In the genomic region with DNA sequence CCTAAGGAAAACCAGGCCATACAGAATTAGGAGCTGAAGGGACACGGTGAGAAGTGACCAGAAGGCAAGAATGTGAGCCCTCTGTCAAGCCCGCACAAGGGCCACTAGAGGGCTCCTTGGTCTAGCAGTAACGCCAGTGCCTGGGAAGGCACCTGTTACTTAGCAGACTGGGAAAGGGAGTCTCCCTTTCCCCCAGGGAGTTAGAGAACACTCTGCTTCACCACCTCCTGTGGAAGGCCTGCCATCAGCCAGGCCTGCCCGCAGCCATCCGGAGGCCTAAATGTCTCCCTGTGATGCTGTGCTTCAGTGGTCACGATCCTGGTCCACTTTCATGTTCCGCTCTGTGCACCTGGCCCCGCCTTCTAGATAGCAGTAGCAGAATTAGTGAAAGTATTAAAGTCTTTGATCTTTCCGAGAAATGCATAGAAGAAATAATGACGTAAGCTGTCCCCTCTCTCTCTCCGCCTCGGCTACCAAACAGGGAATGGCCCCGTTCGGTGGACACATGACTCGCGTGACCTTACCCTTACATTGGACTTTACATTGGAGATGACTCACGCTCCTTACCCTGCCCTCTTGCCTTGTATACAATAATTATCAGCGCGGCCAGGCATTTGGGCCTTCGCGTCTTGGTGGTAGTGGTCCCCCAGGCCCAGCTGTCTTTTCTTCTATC, we compare ENCODE assay signal across 1 cellular context.
A peak's percentile ranks its signal among the peaks of the same experiment; 100 is the strongest.
TF ChIP-seq lines count a peak whose summit lies in the region.

No MANE protein-coding gene starts in this region.

TF ChIP-seq in GM12878, 131 proteins besides CTCF, POLR2A, EP300 and RAD21 (continues in another document):
- TF ChIP-seq ATF7 (IDR thresholded peaks at IDR 0.05; ENCODE audit: low read depth) = peak; percentile 84
- TF ChIP-seq MEF2A (IDR thresholded peaks at IDR 0.05; ENCODE audit: insufficient read depth, low read depth, low read length) = no peak
- no peak for TF ChIP-seq SP1 (IDR thresholded peaks at IDR 0.05; ENCODE audit: low read depth, low read length)
- no peak for TF ChIP-seq NFYA (IDR thresholded peaks at IDR 0.05; ENCODE audit: borderline replicate concordance, low read depth, low read length)
- TF ChIP-seq SMC3 (IDR thresholded peaks at IDR 0.05; ENCODE audit: borderline replicate concordance, low read length) = peak; percentile 55; the same call in 1 of the 2 replicates
- TF ChIP-seq, protein P1, sequence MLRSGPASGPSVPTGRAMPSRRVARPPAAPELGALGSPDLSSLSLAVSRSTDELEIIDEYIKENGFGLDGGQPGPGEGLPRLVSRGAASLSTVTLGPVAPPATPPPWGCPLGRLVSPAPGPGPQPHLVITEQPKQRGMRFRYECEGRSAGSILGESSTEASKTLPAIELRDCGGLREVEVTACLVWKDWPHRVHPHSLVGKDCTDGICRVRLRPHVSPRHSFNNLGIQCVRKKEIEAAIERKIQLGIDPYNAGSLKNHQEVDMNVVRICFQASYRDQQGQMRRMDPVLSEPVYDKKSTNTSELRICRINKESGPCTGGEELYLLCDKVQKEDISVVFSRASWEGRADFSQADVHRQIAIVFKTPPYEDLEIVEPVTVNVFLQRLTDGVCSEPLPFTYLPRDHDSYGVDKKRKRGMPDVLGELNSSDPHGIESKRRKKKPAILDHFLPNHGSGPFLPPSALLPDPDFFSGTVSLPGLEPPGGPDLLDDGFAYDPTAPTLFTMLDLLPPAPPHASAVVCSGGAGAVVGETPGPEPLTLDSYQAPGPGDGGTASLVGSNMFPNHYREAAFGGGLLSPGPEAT (IDR thresholded peaks at IDR 0.05; ENCODE audit: low read depth) = peak; percentile 56; the same call in 1 of the 2 replicates
- no peak for TF ChIP-seq DPF2 (IDR thresholded peaks at IDR 0.05)
- TF ChIP-seq, protein P2, sequence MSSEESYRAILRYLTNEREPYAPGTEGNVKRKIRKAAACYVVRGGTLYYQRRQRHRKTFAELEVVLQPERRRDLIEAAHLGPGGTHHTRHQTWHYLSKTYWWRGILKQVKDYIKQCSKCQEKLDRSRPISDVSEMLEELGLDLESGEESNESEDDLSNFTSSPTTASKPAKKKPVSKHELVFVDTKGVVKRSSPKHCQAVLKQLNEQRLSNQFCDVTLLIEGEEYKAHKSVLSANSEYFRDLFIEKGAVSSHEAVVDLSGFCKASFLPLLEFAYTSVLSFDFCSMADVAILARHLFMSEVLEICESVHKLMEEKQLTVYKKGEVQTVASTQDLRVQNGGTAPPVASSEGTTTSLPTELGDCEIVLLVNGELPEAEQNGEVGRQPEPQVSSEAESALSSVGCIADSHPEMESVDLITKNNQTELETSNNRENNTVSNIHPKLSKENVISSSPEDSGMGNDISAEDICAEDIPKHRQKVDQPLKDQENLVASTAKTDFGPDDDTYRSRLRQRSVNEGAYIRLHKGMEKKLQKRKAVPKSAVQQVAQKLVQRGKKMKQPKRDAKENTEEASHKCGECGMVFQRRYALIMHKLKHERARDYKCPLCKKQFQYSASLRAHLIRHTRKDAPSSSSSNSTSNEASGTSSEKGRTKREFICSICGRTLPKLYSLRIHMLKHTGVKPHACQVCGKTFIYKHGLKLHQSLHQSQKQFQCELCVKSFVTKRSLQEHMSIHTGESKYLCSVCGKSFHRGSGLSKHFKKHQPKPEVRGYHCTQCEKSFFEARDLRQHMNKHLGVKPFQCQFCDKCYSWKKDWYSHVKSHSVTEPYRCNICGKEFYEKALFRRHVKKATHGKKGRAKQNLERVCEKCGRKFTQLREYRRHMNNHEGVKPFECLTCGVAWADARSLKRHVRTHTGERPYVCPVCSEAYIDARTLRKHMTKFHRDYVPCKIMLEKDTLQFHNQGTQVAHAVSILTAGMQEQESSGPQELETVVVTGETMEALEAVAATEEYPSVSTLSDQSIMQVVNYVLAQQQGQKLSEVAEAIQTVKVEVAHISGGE (CRISPR knock-in tag; IDR thresholded peaks at IDR 0.05) = no peak
- peak; percentile 75; the same call in 1 of the 2 replicates for TF ChIP-seq PAX5 (IDR thresholded peaks at IDR 0.05; ENCODE audit: borderline replicate concordance, low read depth, low read length)
- TF ChIP-seq, protein P3, sequence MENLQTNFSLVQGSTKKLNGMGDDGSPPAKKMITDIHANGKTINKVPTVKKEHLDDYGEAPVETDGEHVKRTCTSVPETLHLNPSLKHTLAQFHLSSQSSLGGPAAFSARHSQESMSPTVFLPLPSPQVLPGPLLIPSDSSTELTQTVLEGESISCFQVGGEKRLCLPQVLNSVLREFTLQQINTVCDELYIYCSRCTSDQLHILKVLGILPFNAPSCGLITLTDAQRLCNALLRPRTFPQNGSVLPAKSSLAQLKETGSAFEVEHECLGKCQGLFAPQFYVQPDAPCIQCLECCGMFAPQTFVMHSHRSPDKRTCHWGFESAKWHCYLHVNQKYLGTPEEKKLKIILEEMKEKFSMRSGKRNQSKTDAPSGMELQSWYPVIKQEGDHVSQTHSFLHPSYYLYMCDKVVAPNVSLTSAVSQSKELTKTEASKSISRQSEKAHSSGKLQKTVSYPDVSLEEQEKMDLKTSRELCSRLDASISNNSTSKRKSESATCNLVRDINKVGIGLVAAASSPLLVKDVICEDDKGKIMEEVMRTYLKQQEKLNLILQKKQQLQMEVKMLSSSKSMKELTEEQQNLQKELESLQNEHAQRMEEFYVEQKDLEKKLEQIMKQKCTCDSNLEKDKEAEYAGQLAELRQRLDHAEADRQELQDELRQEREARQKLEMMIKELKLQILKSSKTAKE (IDR thresholded peaks at IDR 0.05; ENCODE audit: low read depth, poor library complexity, severe bottlenecking) = no peak
- TF ChIP-seq CHD4 (IDR thresholded peaks at IDR 0.05) = no peak
- TF ChIP-seq BHLHE40 (IDR thresholded peaks at IDR 0.05; ENCODE audit: borderline replicate concordance in 1 of 2, low read depth in 2 of 2, low read length in 1 of 2) = peak in 1 of 2 experiments; percentile 55; a peak in 1 of 4 replicates
- no peak for TF ChIP-seq GABPA (IDR thresholded peaks at IDR 0.05; ENCODE audit: low read depth)
- TF ChIP-seq, protein P4, sequence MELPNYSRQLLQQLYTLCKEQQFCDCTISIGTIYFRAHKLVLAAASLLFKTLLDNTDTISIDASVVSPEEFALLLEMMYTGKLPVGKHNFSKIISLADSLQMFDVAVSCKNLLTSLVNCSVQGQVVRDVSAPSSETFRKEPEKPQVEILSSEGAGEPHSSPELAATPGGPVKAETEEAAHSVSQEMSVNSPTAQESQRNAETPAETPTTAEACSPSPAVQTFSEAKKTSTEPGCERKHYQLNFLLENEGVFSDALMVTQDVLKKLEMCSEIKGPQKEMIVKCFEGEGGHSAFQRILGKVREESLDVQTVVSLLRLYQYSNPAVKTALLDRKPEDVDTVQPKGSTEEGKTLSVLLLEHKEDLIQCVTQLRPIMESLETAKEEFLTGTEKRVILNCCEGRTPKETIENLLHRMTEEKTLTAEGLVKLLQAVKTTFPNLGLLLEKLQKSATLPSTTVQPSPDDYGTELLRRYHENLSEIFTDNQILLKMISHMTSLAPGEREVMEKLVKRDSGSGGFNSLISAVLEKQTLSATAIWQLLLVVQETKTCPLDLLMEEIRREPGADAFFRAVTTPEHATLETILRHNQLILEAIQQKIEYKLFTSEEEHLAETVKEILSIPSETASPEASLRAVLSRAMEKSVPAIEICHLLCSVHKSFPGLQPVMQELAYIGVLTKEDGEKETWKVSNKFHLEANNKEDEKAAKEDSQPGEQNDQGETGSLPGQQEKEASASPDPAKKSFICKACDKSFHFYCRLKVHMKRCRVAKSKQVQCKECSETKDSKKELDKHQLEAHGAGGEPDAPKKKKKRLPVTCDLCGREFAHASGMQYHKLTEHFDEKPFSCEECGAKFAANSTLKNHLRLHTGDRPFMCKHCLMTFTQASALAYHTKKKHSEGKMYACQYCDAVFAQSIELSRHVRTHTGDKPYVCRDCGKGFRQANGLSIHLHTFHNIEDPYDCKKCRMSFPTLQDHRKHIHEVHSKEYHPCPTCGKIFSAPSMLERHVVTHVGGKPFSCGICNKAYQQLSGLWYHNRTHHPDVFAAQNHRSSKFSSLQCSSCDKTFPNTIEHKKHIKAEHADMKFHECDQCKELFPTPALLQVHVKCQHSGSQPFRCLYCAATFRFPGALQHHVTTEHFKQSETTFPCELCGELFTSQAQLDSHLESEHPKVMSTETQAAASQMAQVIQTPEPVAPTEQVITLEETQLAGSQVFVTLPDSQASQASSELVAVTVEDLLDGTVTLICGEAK (IDR thresholded peaks at IDR 0.05; ENCODE audit: borderline replicate concordance) = no peak
- TF ChIP-seq, protein P5, sequence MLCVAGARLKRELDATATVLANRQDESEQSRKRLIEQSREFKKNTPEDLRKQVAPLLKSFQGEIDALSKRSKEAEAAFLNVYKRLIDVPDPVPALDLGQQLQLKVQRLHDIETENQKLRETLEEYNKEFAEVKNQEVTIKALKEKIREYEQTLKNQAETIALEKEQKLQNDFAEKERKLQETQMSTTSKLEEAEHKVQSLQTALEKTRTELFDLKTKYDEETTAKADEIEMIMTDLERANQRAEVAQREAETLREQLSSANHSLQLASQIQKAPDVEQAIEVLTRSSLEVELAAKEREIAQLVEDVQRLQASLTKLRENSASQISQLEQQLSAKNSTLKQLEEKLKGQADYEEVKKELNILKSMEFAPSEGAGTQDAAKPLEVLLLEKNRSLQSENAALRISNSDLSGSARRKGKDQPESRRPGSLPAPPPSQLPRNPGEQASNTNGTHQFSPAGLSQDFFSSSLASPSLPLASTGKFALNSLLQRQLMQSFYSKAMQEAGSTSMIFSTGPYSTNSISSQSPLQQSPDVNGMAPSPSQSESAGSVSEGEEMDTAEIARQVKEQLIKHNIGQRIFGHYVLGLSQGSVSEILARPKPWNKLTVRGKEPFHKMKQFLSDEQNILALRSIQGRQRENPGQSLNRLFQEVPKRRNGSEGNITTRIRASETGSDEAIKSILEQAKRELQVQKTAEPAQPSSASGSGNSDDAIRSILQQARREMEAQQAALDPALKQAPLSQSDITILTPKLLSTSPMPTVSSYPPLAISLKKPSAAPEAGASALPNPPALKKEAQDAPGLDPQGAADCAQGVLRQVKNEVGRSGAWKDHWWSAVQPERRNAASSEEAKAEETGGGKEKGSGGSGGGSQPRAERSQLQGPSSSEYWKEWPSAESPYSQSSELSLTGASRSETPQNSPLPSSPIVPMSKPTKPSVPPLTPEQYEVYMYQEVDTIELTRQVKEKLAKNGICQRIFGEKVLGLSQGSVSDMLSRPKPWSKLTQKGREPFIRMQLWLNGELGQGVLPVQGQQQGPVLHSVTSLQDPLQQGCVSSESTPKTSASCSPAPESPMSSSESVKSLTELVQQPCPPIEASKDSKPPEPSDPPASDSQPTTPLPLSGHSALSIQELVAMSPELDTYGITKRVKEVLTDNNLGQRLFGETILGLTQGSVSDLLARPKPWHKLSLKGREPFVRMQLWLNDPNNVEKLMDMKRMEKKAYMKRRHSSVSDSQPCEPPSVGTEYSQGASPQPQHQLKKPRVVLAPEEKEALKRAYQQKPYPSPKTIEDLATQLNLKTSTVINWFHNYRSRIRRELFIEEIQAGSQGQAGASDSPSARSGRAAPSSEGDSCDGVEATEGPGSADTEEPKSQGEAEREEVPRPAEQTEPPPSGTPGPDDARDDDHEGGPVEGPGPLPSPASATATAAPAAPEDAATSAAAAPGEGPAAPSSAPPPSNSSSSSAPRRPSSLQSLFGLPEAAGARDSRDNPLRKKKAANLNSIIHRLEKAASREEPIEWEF (IDR thresholded peaks at IDR 0.05; ENCODE audit: insufficient replicate concordance, low read depth, low read length) = no peak
- TF ChIP-seq IKZF1 (conservative IDR thresholded peaks at IDR 0.05) = peak; percentile 87
- peak; percentile 94 for TF ChIP-seq MEF2B (IDR thresholded peaks at IDR 0.05; ENCODE audit: partially characterized antibody, poor library complexity, severe bottlenecking)
- 0 out of 2 replicates have a peak, but pooled peaks have one; percentile 56 for TF ChIP-seq TCF12 (IDR thresholded peaks at IDR 0.05; ENCODE audit: low read depth, low read length)
- TF ChIP-seq, protein P6, sequence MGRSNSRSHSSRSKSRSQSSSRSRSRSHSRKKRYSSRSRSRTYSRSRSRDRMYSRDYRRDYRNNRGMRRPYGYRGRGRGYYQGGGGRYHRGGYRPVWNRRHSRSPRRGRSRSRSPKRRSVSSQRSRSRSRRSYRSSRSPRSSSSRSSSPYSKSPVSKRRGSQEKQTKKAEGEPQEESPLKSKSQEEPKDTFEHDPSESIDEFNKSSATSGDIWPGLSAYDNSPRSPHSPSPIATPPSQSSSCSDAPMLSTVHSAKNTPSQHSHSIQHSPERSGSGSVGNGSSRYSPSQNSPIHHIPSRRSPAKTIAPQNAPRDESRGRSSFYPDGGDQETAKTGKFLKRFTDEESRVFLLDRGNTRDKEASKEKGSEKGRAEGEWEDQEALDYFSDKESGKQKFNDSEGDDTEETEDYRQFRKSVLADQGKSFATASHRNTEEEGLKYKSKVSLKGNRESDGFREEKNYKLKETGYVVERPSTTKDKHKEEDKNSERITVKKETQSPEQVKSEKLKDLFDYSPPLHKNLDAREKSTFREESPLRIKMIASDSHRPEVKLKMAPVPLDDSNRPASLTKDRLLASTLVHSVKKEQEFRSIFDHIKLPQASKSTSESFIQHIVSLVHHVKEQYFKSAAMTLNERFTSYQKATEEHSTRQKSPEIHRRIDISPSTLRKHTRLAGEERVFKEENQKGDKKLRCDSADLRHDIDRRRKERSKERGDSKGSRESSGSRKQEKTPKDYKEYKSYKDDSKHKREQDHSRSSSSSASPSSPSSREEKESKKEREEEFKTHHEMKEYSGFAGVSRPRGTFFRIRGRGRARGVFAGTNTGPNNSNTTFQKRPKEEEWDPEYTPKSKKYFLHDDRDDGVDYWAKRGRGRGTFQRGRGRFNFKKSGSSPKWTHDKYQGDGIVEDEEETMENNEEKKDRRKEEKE (IDR thresholded peaks at IDR 0.05) = no peak
- peak; percentile 76 for TF ChIP-seq EED (IDR thresholded peaks at IDR 0.05; ENCODE audit: low read depth)
- TF ChIP-seq PAX8 (IDR thresholded peaks at IDR 0.05) = no peak
- TF ChIP-seq GATAD2B (conservative IDR thresholded peaks at IDR 0.05; ENCODE audit: low read depth) = 0 out of 2 replicates have a peak, but pooled peaks have one; percentile 25
- TF ChIP-seq RB1 (IDR thresholded peaks at IDR 0.05; ENCODE audit: borderline replicate concordance) = peak; percentile 27; the same call in 1 of the 2 replicates
- no peak for TF ChIP-seq BRCA1 (IDR thresholded peaks at IDR 0.05; ENCODE audit: low read depth, low read length)
- TF ChIP-seq CHD1 (IDR thresholded peaks at IDR 0.05; ENCODE audit: low read depth, low read length) = no peak
- TF ChIP-seq IKZF2 (IDR thresholded peaks at IDR 0.05) = peak; percentile 74 to 79
- TF ChIP-seq, protein P7, sequence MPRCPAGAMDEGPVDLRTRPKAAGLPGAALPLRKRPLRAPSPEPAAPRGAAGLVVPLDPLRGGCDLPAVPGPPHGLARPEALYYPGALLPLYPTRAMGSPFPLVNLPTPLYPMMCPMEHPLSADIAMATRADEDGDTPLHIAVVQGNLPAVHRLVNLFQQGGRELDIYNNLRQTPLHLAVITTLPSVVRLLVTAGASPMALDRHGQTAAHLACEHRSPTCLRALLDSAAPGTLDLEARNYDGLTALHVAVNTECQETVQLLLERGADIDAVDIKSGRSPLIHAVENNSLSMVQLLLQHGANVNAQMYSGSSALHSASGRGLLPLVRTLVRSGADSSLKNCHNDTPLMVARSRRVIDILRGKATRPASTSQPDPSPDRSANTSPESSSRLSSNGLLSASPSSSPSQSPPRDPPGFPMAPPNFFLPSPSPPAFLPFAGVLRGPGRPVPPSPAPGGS (IDR thresholded peaks at IDR 0.05; ENCODE audit: borderline replicate concordance, insufficient read depth, low read depth, low read length, poor library complexity, severe bottlenecking) = no peak
- TF ChIP-seq BACH1 (IDR thresholded peaks at IDR 0.05; ENCODE audit: borderline replicate concordance) = no peak
- TF ChIP-seq NBN (IDR thresholded peaks at IDR 0.05) = peak; percentile 41; the same call in 1 of the 2 replicates
